In the genomic region with DNA sequence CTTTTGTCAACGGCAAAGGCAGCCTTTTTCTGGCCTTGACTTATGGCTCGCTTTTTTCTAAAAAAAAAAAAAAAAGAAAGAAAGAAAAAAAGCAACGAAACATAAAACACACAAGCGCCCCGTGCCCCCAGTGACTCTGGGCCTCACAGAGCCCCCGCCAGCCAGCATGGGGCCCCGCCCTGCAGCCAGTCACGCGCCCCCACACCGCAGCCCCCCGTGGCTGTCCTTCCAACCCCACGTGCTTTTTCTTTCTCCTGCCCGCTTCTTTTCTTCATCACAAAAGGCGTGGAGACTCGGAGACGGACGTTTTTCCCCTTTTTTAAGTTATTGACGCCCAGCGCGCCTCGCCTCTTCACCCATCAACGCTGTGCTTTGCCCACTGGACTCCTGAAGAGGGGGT, we compare ENCODE assay signal across 20 cellular contexts. TPM values are rescaled to one million over a fixed set of nuclear protein-coding genes. Genes with fewer than 3 reads are reported as not detected.
A peak's percentile ranks its signal among the peaks of the same experiment; 100 is the strongest.
DNase-seq lines count a peak whose midpoint lies in the region; ATAC-seq, FAIRE-seq and TF ChIP-seq lines count a peak whose summit lies in the region.
"Had no signal": no experiment of that assay in that cellular context is flagged by ENCODE, and none has a peak within 500 bp of the region (broad histone marks: within the 10 kb centered on the region; RNA-seq: fewer than 3 reads in every experiment).

No MANE protein-coding gene starts in this region.

- intact Hi-C loops in HCT116 (cut with micrococcal nuclease) (no loop called here), right lobe of liver (cut with DNase I) (no loop called here)

- TF ChIP-seq RAD21 in HCT116 (IDR thresholded peaks at IDR 0.05; ENCODE audit: low read depth), result no peak

- H4K20me1 ChIP-seq in BLaER1 treated with 17β-estradiol and CSF1 and Interleukin-3, amounts not matched to agents 10 nM and 100 nM, result peaks cover 0 to 26% (median 0%) of the 10 kb centered on the region in 11 experiments; a peak in 5 of 22 replicates
- no peaks in the 10 kb centered on the region for H4K20me1 ChIP-seq in HCT116 (ENCODE audit: insufficient read depth)

- DNase-seq in HCT116 (ENCODE audit: low read depth, low spot score), result no peak
- DNase-seq in right lobe of liver, result peak in 2 of 3 donors; percentile 18 to 42
- no peak for DNase-seq in WERI-Rb-1
- DNase-seq in GM19239 (ENCODE audit: insufficient read length, low spot score), result no peak
- DNase-seq: ACHN; BE2C; CD4-positive, alpha-beta memory T cell; DMS 273 treated with DMSO at 0.1 percent for 48 hours; HCEC 1CT; HFFc6; KBM-7 had no signal

- H3K9me2 ChIP-seq in HCT116 (ENCODE audit: insufficient read depth), result no peaks in the 10 kb centered on the region

- H3K36me3 ChIP-seq in BLaER1 treated with 17β-estradiol and CSF1 and Interleukin-3, amounts not matched to agents 10 nM and 100 nM, result peaks cover 0 to 22% (median 13%) of the 10 kb centered on the region in 11 experiments; a peak in 13 of 22 replicates
- H3K36me3 ChIP-seq in HCT116 (ENCODE audit: control insufficient read depth in 1 of 2, insufficient read depth in 2 of 2, low read length in 2 of 2), result no peaks in the 10 kb centered on the region; a peak in 1 of 4 replicates
- H3K36me3 ChIP-seq in right lobe of liver, result peaks cover 0 to 16% (median 3%) of the 10 kb centered on the region in 4 donors
- H3K36me3 ChIP-seq in WERI-Rb-1, result peaks cover 21% of the 10 kb centered on the region

- POLR2A ChIA-PET in HCT116 (lab: Charles Lee), result no interaction called here

- RAD21 ChIA-PET in HCT116 (lab: Charles Lee; ENCODE audit: low non-redundant PET in 1 of 2, low total read pairs in 2 of 2, uncharacterized antibody in 2 of 2, unreplicated experiment in 2 of 2), result no interaction called here

- no peak for ATAC-seq in HCT116
- ATAC-seq in right lobe of liver, result no peak
- ATAC-seq in HG03280 (IDR thresholded peaks at IDR 0.05; ENCODE audit: unreplicated experiment), result no peak
- ATAC-seq: GM23338 had no signal

- no peak overlapping the region for H3K4me3 ChIP-seq in BLaER1 treated with 17β-estradiol and CSF1 and Interleukin-3, amounts not matched to agents 10 nM and 100 nM
- H3K4me3 ChIP-seq in HCT116 (replicated peaks in 1 of 2; ENCODE audit: low read depth in 1 of 2, low read length in 2 of 2), result no peak overlapping the region
- no peak overlapping the region for H3K4me3 ChIP-seq in right lobe of liver
- no peak overlapping the region for H3K4me3 ChIP-seq in WERI-Rb-1 (ENCODE audit: low read depth, low read length)
- H3K4me3 ChIP-seq: GM23338 had no signal

- peaks cover 0 to 8% (median 0%) of the 10 kb centered on the region in 11 experiments; a peak in 1 of 22 replicates for H3K27me3 ChIP-seq in BLaER1 treated with 17β-estradiol and CSF1 and Interleukin-3, amounts not matched to agents 10 nM and 100 nM
- H3K27me3 ChIP-seq in HCT116 (ENCODE audit: insufficient read depth, low read length) (no peaks in the 10 kb centered on the region), right lobe of liver (no peaks in the 10 kb centered on the region), WERI-Rb-1 (ENCODE audit: insufficient read depth, low read depth, severe bottlenecking) (no peaks in the 10 kb centered on the region)
- H3K27me3 ChIP-seq: BE2C had no signal

- H3K9me3 ChIP-seq in BLaER1 treated with 17β-estradiol and CSF1 and Interleukin-3, amounts not matched to agents 10 nM and 100 nM (replicated peaks in 1 of 11), result no peaks in the 10 kb centered on the region
- H3K9me3 ChIP-seq in HCT116 (ENCODE audit: control insufficient read depth in 1 of 2, insufficient read depth in 1 of 2, low read depth in 1 of 2, low read length in 2 of 2) (no peaks in the 10 kb centered on the region), right lobe of liver (no peaks in the 10 kb centered on the region), WERI-Rb-1 (ENCODE audit: severe bottlenecking) (no peaks in the 10 kb centered on the region)
- H3K9me3 ChIP-seq: BE2C had no signal

- TF ChIP-seq CTCF in HCT116 (IDR thresholded peaks at IDR 0.05 in 2 of 3, conservative IDR thresholded peaks at IDR 0.05 in 1 of 3; ENCODE audit: borderline replicate concordance in 1 of 3, insufficient read depth in 1 of 3, low read depth in 2 of 3, low read length in 2 of 3), result no peak
- TF ChIP-seq CTCF in right lobe of liver (IDR thresholded peaks at IDR 0.05), result no peak
- no peak for TF ChIP-seq CTCF in WERI-Rb-1 (IDR thresholded peaks at IDR 0.05; ENCODE audit: low read depth, low read length)

- TSS peak; percentile 42 for BruUV-seq in HCT116 (replicated peaks; lab: Mats Ljungman, UMichigan)

- 91% methylated on average over 21 of the region's 22 CpGs for WGBS in right lobe of liver (ENCODE audit: insufficient coverage, low coverage, low lambda C conversion rate, missing lambda C conversion rate)

- no peaks in the 10 kb centered on the region for H3K79me2 ChIP-seq in HCT116 (ENCODE audit: insufficient read depth, low read length)

- H2AFZ ChIP-seq in HCT116 (ENCODE audit: low read depth, low read length, poor library complexity, severe bottlenecking), result no peak overlapping the region
- H2AFZ ChIP-seq: GM23338 had no signal

- TF ChIP-seq POLR2A in HCT116 (IDR thresholded peaks at IDR 0.05; ENCODE audit: borderline replicate concordance, extremely low read depth, insufficient read depth, insufficient read length) (no peak), right lobe of liver (IDR thresholded peaks at IDR 0.05) (no peak)

- H3K4me2 ChIP-seq in BLaER1 treated with 17β-estradiol and CSF1 and Interleukin-3, amounts not matched to agents 10 nM and 100 nM, result peak overlapping the region in 9 of 11 experiments; percentile 67 to 93 (median 81); a peak in 15 of 22 replicates
- H3K4me2 ChIP-seq in HCT116 (ENCODE audit: low read length), result no peak overlapping the region
- H3K4me2 ChIP-seq: GM23338 had no signal

- H3K4me1 ChIP-seq in BLaER1 treated with 17β-estradiol and CSF1 and Interleukin-3, amounts not matched to agents 10 nM and 100 nM, result peaks cover 35 to 98% (median 91%) of the 10 kb centered on the region in 10 experiments
- peaks cover 0 to 3% of the 10 kb centered on the region in 2 experiments; a peak in 2 of 4 replicates for H3K4me1 ChIP-seq in HCT116 (ENCODE audit: control insufficient read depth in 1 of 2, insufficient read depth in 2 of 2, low read length in 2 of 2)
- H3K4me1 ChIP-seq in right lobe of liver, result peaks cover 0 to 20% (median 4%) of the 10 kb centered on the region in 4 donors
- H3K4me1 ChIP-seq: BE2C had no signal

- peak overlapping the region in 4 of 11 experiments; percentile 75 to 85 (median 80); a peak in 8 of 22 replicates for H3K27ac ChIP-seq in BLaER1 treated with 17β-estradiol and CSF1 and Interleukin-3, amounts not matched to agents 10 nM and 100 nM
- no peak overlapping the region for H3K27ac ChIP-seq in HCT116 (ENCODE audit: low read depth, low read length)
- H3K27ac ChIP-seq in right lobe of liver, result peak overlapping the region in 1 of 3 donors; percentile 47
- no peak overlapping the region for H3K27ac ChIP-seq in WERI-Rb-1

- CTCF ChIA-PET in HCT116 (lab: Charles Lee), result no interaction called here

- peak overlapping the region in 4 of 11 experiments; percentile 18 to 75 (median 68); a peak in 4 of 22 replicates for H3K9ac ChIP-seq in BLaER1 treated with 17β-estradiol and CSF1 and Interleukin-3, amounts not matched to agents 10 nM and 100 nM
- no peak overlapping the region for H3K9ac ChIP-seq in HCT116 (ENCODE audit: low read length)

- FAIRE-seq in GM19239 (lab: Jason Lieb, UNC), result no peak
- FAIRE-seq: A204.1, G401.6, GM12892, GM18507, H54 had no signal

TF ChIP-seq in HCT116, 20 proteins besides CTCF, POLR2A, EP300 and RAD21:
- no peak for TF ChIP-seq MAX (IDR thresholded peaks at IDR 0.05)
- TF ChIP-seq CEBPB (IDR thresholded peaks at IDR 0.05; ENCODE audit: low read depth), result no peak
- no peak for TF ChIP-seq ELF1 (IDR thresholded peaks at IDR 0.05; ENCODE audit: borderline replicate concordance, low read depth)
- no peak for TF ChIP-seq REST (IDR thresholded peaks at IDR 0.05; ENCODE audit: low read depth)
- TF ChIP-seq EGR1 (IDR thresholded peaks at IDR 0.05; ENCODE audit: low read depth), result no peak
- TF ChIP-seq EZH2 (IDR thresholded peaks at IDR 0.05), result no peak
- TF ChIP-seq JUND (IDR thresholded peaks at IDR 0.05), result no peak

RNA-seq across cellular contexts. Expression of gene GNA15, which starts 14.4 kb away (rescaled TPM):
- total RNA-seq in HCT116 (2021; ENCODE audit: unreplicated experiment) (1.5 TPM), right lobe of liver (1 to 10 TPM in 2 of 6 experiments, under 1 TPM in 4; 0.31 to 3.9 (median 0.83) TPM)
- polyA plus RNA-seq in HCT116 (2012), result 0.86 and 1.2 TPM in 2 replicates
- total RNA-seq: HFFc6 had no signal
- polyA plus RNA-seq: IgD-negative memory B cell had no signal

RNA-seq across cellular contexts. Expression of gene GNA11, which starts 27.2 kb away (rescaled TPM):
- 56.5 TPM for total RNA-seq in HCT116 (2021; ENCODE audit: unreplicated experiment)
- 48.4 and 50.8 TPM in 2 replicates for polyA plus RNA-seq in HCT116 (2012)
- 10 to 100 TPM; 19.5 to 28.0 (median 22.4) TPM for total RNA-seq in right lobe of liver

RNA-seq across cellular contexts. Expression of gene S1PR4, which starts 57.2 kb away (rescaled TPM):
- total RNA-seq in HCT116 (2021; ENCODE audit: unreplicated experiment) (0.71 TPM), right lobe of liver (1 to 10 TPM in 3 of 6 experiments, under 1 TPM in 3; 0.53 to 2.2 (median 0.97) TPM)
- 0.22 and 0.31 TPM in 2 replicates for polyA plus RNA-seq in HCT116 (2012)
- total RNA-seq: HFFc6 had no signal
- polyA plus RNA-seq: GM23338 had no signal

RNA-seq across cellular contexts. Expression of gene TLE5, which starts 59.1 kb away (rescaled TPM):
- total RNA-seq in HCT116 (2021; ENCODE audit: unreplicated experiment), result 263 TPM
- polyA plus RNA-seq in HCT116 (2012), result 320 and 329 TPM in 2 replicates
- total RNA-seq in right lobe of liver, result 100 to 1,000 TPM; 119 to 198 (median 152) TPM

Comparison
In these comparisons a context has a peak if more than half of its experiments do, and no peak if none do; other contexts are left out.
1. DNase-seq: peak in right lobe of liver (2 of 3); none in HCT116 (single experiment), WERI-Rb-1 (single experiment) and GM19239 (single experiment).